ENCODE assay signal across 29 cellular contexts in the genomic region with DNA sequence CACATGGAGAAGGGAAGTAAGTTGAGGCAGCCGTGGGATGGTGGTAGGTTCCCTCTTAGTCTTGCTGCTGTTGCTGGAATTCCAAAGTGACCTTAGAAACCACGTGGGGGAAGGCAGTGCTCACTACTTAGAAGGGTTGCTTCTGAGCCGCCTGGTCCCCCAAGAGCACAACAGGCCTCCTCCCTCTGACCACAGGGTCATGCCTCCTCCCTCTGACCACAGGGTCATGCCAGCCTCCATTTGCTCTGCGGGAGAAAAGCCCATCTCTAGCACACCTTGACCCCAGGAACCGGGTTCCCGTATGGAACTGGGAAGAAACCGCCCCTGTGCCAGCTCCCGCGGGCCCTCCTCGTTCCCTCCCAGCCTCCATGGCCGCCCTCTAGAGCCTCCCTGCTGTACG.
"Had no signal": no experiment of that assay in that cellular context is flagged by ENCODE, and none has a peak within 500 bp of the region (broad histone marks: within the 10 kb centered on the region; RNA-seq: fewer than 3 reads in every experiment).

No MANE protein-coding gene starts in this region.

- H3K27ac ChIP-seq: brain microvascular endothelial cell, coronary artery, dorsolateral prefrontal cortex, heart right ventricle, WERI-Rb-1 had no signal

- DNase-seq: activated B cell treated with CpG ODN at 0.5 μM for 24 hours; activated CD4-positive, alpha-beta T cell treated with anti-CD3 and anti-CD28 coated beads for 48 hours; activated CD4-positive, alpha-beta T cell treated with anti-CD3 and anti-CD28 coated beads, Interleukin-2, amount 50 U/mL, for 1 hour; activated CD4-positive, alpha-beta T cell treated with anti-CD3 and anti-CD28 coated beads, Interleukin-2, amount 50 U/mL, for 48 hours; activated CD8-positive, alpha-beta memory T cell treated with anti-CD3 and anti-CD28 coated beads for 24 hours; activated CD8-positive, alpha-beta T cell treated with anti-CD3 and anti-CD28 coated beads for 36 hours; activated effector memory CD4-positive, alpha-beta T cell treated with Interleukin-2 at 50 U/mL for 16 hours; activated gamma-delta T cell treated with Interleukin-2 at 50 U/mL for 16 hours; activated naive CD4-positive, alpha-beta T cell treated with anti-CD3 and anti-CD28 coated beads, Interleukin-2, amount 50 U/mL, for 16 hours; activated naive CD4-positive, alpha-beta T cell treated with Interleukin-2 at 50 U/mL for 16 hours; activated T-cell treated with anti-CD3 and anti-CD28 coated beads, Interleukin-2, amount 50 U/mL, for 4 hours; amniotic stem cell; anterior cingulate cortex; brain microvascular endothelial cell; dorsolateral prefrontal cortex; effector memory CD4-positive, alpha-beta T cell; endodermal cell; foreskin fibroblast; heart right ventricle; T-helper 17 cell; T1000; WERI-Rb-1 had no signal

- ATAC-seq: activated CD4-positive, CD25-positive, alpha-beta regulatory T cell treated with anti-CD3 and anti-CD28 coated beads, Interleukin-2, amount 50 U/mL, for 24 hours; activated CD8-positive, alpha-beta T cell treated with anti-CD3 and anti-CD28 coated beads for 36 hours; activated T-cell treated with anti-CD3 and anti-CD28 coated beads, Interleukin-2, amount 50 U/mL, for 4 hours; activated T-helper 17 cell treated with anti-CD3 and anti-CD28 coated beads, Interleukin-2, amount 50 U/mL, for 72 hours; esophagus mucosa; heart right ventricle; T-helper 17 cell had no signal

- H3K27me3 ChIP-seq: brain microvascular endothelial cell had no signal

- FAIRE-seq: astrocyte, bronchial epithelial cell, frontal cortex had no signal

- H3K4me3 ChIP-seq: coronary artery, dorsolateral prefrontal cortex, heart right ventricle had no signal

- H3K36me3 ChIP-seq: heart right ventricle, WERI-Rb-1 had no signal

- H3K9me3 ChIP-seq: heart right ventricle had no signal
